In genomic region chr12:68067762-68068376, GRCh38 we compare ENCODE assay signal across 1 cellular context.
TF ChIP-seq lines count a peak whose summit lies in the region.

No MANE protein-coding gene starts in this region.

TF ChIP-seq in GM23338, 12 proteins besides CTCF, POLR2A, EP300 and RAD21 (continued from another document):
- TF ChIP-seq ZNF462 (CRISPR knock-in tag; IDR thresholded peaks at IDR 0.05) (no peak), ZNF331 (CRISPR knock-in tag; IDR thresholded peaks at IDR 0.05; ENCODE audit: low read depth) (no peak), REST (IDR thresholded peaks at IDR 0.05; ENCODE audit: unreplicated experiment) (no peak), EZH2phosphoT487 (IDR thresholded peaks at IDR 0.05; ENCODE audit: unreplicated experiment) (no peak), NANOG (IDR thresholded peaks at IDR 0.05; ENCODE audit: borderline replicate concordance) (no peak), CREB1 (CRISPR knock-in tag; IDR thresholded peaks at IDR 0.05; ENCODE audit: low read depth) (no peak), STAT1 (IDR thresholded peaks at IDR 0.05; ENCODE audit: unreplicated experiment) (no peak), POLR2AphosphoS5 (IDR thresholded peaks at IDR 0.05; ENCODE audit: low read depth) (no peak), EZH2 (IDR thresholded peaks at IDR 0.05; ENCODE audit: low read depth, unreplicated experiment) (no peak), JUNB (IDR thresholded peaks at IDR 0.05; ENCODE audit: unreplicated experiment) (no peak)
